In the genomic region with DNA sequence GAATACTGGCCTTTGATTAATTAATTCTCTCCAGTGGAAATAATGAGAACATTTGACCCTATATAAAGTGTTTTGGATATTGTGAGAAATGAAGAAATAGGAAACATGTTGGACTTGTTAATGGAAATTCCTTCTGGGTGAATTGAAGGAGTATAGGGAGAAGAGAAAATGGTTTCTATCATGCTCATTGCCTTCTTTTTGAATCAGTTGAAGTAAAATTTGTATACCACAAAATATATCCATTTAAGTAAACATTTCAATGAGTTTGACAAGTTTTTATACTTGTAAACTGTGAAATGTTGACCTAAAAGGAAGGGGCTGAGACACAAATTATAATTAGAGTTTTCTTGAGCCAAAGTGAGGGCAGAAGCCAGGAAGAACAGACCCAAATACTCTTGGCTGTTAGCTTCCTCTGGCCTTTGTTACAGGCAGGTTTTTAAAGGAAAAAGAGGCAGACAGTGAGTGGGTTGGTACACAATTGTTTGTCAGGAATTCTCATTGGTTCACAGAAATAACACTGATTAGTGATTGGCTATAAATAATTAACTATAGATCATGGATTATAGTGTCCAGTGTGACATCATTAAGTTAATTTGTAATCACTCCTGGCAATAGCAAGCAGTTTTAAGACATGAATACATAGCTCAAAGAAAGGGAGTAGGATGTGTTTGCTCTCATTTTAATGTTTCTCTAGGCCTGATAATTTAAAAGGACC, we compare ENCODE assay signal across 22 cellular contexts. TPM values are rescaled to one million over a fixed set of nuclear protein-coding genes. Genes with fewer than 3 reads are reported as not detected.
DNase-seq lines count a peak whose midpoint lies in the region; ATAC-seq and TF ChIP-seq lines count a peak whose summit lies in the region.
"Had no signal": no experiment of that assay in that cellular context is flagged by ENCODE, and none has a peak within 500 bp of the region (broad histone marks: within the 10 kb centered on the region; RNA-seq: fewer than 3 reads in every experiment).

No MANE protein-coding gene starts in this region.

- no peak for TF ChIP-seq CTCF in CD14-positive monocyte (IDR thresholded peaks at IDR 0.05)
- no peak for TF ChIP-seq CTCF in Loucy (conservative IDR thresholded peaks at IDR 0.05; ENCODE audit: low read length)
- TF ChIP-seq CTCF in epithelial cell of proximal tubule (conservative IDR thresholded peaks at IDR 0.05; ENCODE audit: low read depth, low read length), result no peak
- no peak for TF ChIP-seq CTCF in osteoblast (IDR thresholded peaks at IDR 0.05; ENCODE audit: extremely low read depth, low read depth, low read length)

- H3K4me3 Mint-ChIP-seq in CD14-positive monocyte, result no peak overlapping the region
- H3K4me3 Mint-ChIP-seq: activated B cell treated with CpG ODN at 0.5 μM for 24 hours, naive B cell had no signal

- 0 out of 2 replicates have a peak overlapping the region, but pooled peaks have one; percentile 10 for H2AFZ ChIP-seq in Loucy (ENCODE audit: low read length)
- peak overlapping the region; percentile 54 for H2AFZ ChIP-seq in osteoblast (ENCODE audit: low read length)

- H3K27me3 ChIP-seq in Loucy (ENCODE audit: insufficient read depth, low read length, poor library complexity, severe bottlenecking) (no peaks in the 10 kb centered on the region), osteoblast (ENCODE audit: insufficient read depth, low read length) (no peaks in the 10 kb centered on the region)
- H3K27me3 ChIP-seq: dorsolateral prefrontal cortex, Peyer's patch had no signal

- H3F3A ChIP-seq in Loucy (ENCODE audit: low read depth), result no peaks in the 10 kb centered on the region

- no peak overlapping the region for H3K27ac ChIP-seq in osteoblast (ENCODE audit: low read depth, low read length)
- H3K27ac ChIP-seq: dorsolateral prefrontal cortex, left ventricle myocardium inferior, Peyer's patch had no signal

- peaks cover 0 to 7% (median 3%) of the 10 kb centered on the region in 7 donors for H3K9me3 Mint-ChIP-seq in CD14-positive monocyte
- H3K9me3 Mint-ChIP-seq: activated B cell treated with CpG ODN at 0.5 μM for 24 hours, naive B cell had no signal

- ATAC-seq in GM18867 (IDR thresholded peaks at IDR 0.05; ENCODE audit: unreplicated experiment) (no peak), GM18873 (IDR thresholded peaks at IDR 0.05; ENCODE audit: low FRiP score, unreplicated experiment) (no peak)

- no peaks in the 10 kb centered on the region for H3K79me2 ChIP-seq in Loucy (ENCODE audit: insufficient read depth, low read length)
- H3K79me2 ChIP-seq in osteoblast (ENCODE audit: insufficient read depth, low read length), result no peaks in the 10 kb centered on the region

- no peaks in the 10 kb centered on the region for H3K27me3 Mint-ChIP-seq in CD14-positive monocyte (ENCODE audit: low read depth in 3 of 3)

- H3K4me2 ChIP-seq in Loucy (ENCODE audit: low read depth, low read length, poor library complexity, severe bottlenecking), result no peak overlapping the region
- H3K4me2 ChIP-seq in osteoblast (ENCODE audit: insufficient read depth, low read length), result no peak overlapping the region

- no peaks in the 10 kb centered on the region for H3K9me2 ChIP-seq in Loucy (replicated peaks; ENCODE audit: low read depth, low read length)

- H3K9me3 ChIP-seq in Loucy (ENCODE audit: insufficient read depth, low read depth, low read length) (no peaks in the 10 kb centered on the region), osteoblast (ENCODE audit: low read depth, low read length) (no peaks in the 10 kb centered on the region)
- H3K9me3 ChIP-seq: BE2C, left ventricle myocardium inferior, Peyer's patch had no signal

- H4K20me1 ChIP-seq in Loucy (ENCODE audit: insufficient read depth, low read length, poor library complexity, severe bottlenecking), result no peaks in the 10 kb centered on the region
- H4K20me1 ChIP-seq in osteoblast (ENCODE audit: insufficient read depth, low read length), result no peaks in the 10 kb centered on the region

- H3K4me1 ChIP-seq in Loucy (ENCODE audit: insufficient read depth, low read length, poor library complexity, severe bottlenecking) (peaks cover 5% of the 10 kb centered on the region), osteoblast (ENCODE audit: insufficient read depth, low read length) (peaks cover 7% of the 10 kb centered on the region)
- H3K4me1 ChIP-seq: BE2C, left ventricle myocardium inferior, Peyer's patch had no signal

- H3K36me3 Mint-ChIP-seq in CD14-positive monocyte, result peaks cover 0 to 3% of the 10 kb centered on the region in 2 donors
- H3K36me3 Mint-ChIP-seq: naive B cell had no signal

- H3K9ac ChIP-seq in Loucy (ENCODE audit: low read depth, low read length, poor library complexity, severe bottlenecking), result no peak overlapping the region

- peaks cover 49% of the 10 kb centered on the region for H3K4me1 Mint-ChIP-seq in CD14-positive monocyte
- H3K4me1 Mint-ChIP-seq: activated B cell treated with CpG ODN at 0.5 μM for 24 hours, naive B cell had no signal

- H3K36me3 ChIP-seq in Loucy (ENCODE audit: insufficient read depth, low read length) (no peaks in the 10 kb centered on the region), osteoblast (ENCODE audit: insufficient read depth, low read length) (no peaks in the 10 kb centered on the region)
- H3K36me3 ChIP-seq: BE2C, left ventricle myocardium inferior, Peyer's patch had no signal

- H3K4me3 ChIP-seq in Loucy (ENCODE audit: low read length, poor library complexity, severe bottlenecking), result no peak overlapping the region
- H3K4me3 ChIP-seq in epithelial cell of proximal tubule (ENCODE audit: low read depth, low read length), result no peak overlapping the region
- no peak overlapping the region for H3K4me3 ChIP-seq in osteoblast (ENCODE audit: insufficient read depth, low read length)
- H3K4me3 ChIP-seq: dorsolateral prefrontal cortex, left ventricle myocardium inferior, Peyer's patch had no signal

- DNase-seq in CD14-positive monocyte (ENCODE audit: low spot score) (no peak), epithelial cell of proximal tubule (ENCODE audit: low read depth) (peak; percentile 88), osteoblast (ENCODE audit: insufficient read length, low spot score, missing footprints) (no peak), 8988T (no peak)
- no peak for DNase-seq in stimulated activated CD4-positive, alpha-beta T cell treated with anti-CD3 and anti-CD28 coated beads, Interleukin-1b, Interleukin-23, amount 100 ng/mL, for 48 hours
- DNase-seq: activated B cell treated with CpG ODN at 0.5 μM for 24 hours; activated effector memory CD4-positive, alpha-beta T cell treated with anti-CD3 and anti-CD28 coated beads, Interleukin-2, amount 50 U/mL, for 16 hours; BE2C; DMS79; dorsolateral prefrontal cortex; left ventricle myocardium inferior; naive B cell; NCI-H1694 treated with DMSO at 0.1 percent for 48 hours; NCI-H526; Peyer's patch; stimulated activated CD4-positive, alpha-beta T cell treated with anti-CD3 and anti-CD28 coated beads, Interleukin-2, amount 100 ng/mL, for 24 hours had no signal

- peak overlapping the region; percentile 97 to 100 (median 98) for H3K27ac Mint-ChIP-seq in CD14-positive monocyte
- H3K27ac Mint-ChIP-seq: activated B cell treated with CpG ODN at 0.5 μM for 24 hours had no signal

- intact Hi-C loops in CD14-positive monocyte (cut with micrococcal nuclease), result no loop called here

RNA-seq across cellular contexts. Expression of gene ZNF705A, which starts 0.8 kb away (rescaled TPM):
- not detected for polyA plus RNA-seq in CD14-positive monocyte
- total RNA-seq in epithelial cell of proximal tubule (not detected in 2 replicates), osteoblast (not detected in 2 replicates)
- total RNA-seq: activated B cell treated with CpG ODN at 0.5 μM for 24 hours; left ventricle myocardium inferior; M059J; Peyer's patch; subcutaneous adipose tissue; T-helper 1 cell treated with Interleukin-12 subunit alpha and Interleukin-12 subunit beta and Interleukin-4 antibody, amounts not matched to agents 30 ng/mL and 1 ng/mL, for 36 hours had no signal

RNA-seq across cellular contexts. Expression of gene CLEC4A, which starts 34.2 kb away (rescaled TPM):
- polyA plus RNA-seq in CD14-positive monocyte, result 100 to 1,000 TPM; 297 to 365 TPM
- total RNA-seq in epithelial cell of proximal tubule, result not detected in 2 replicates
- total RNA-seq in osteoblast, result 0.29 and 0.72 TPM in 2 replicates
